In the genomic region with DNA sequence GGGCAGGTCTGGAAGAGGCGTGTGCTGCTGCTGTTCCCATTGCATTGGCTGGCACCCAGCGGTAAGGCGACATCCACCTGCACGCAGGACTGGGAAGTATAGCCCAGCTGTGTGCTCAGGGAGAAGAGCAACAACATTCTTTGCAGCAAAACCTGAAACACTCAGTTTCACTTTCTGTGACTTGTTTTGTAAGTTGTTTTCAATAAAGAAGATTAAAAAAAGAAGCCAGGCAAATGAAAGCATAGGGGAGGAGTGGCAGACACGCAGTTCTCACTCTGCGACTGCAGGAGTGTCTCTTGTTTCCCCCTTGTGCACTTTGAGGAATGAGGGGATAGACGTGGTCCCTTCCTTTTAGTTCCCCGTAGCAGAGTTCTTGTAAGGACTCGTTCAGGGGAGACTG, we compare ENCODE assay signal across 8 cellular contexts. TPM values are rescaled to one million over a fixed set of nuclear protein-coding genes. Genes with fewer than 3 reads are reported as not detected.
A peak's percentile ranks its signal among the peaks of the same experiment; 100 is the strongest.
DNase-seq lines count a peak whose midpoint lies in the region; ATAC-seq, FAIRE-seq and TF ChIP-seq lines count a peak whose summit lies in the region.

No MANE protein-coding gene starts in this region.

- DNase-seq in GM18507 (ENCODE audit: extremely low spot score, insufficient read length, low read depth) (no peak), germinal center (ENCODE audit: low spot score) (peak; percentile 53), H7 (no peak), PC-9 (no peak), NCI-H2081 (lab: John Stamatoyannopoulos, UW) (no peak)

- H2AFZ ChIP-seq in PC-9: no peak overlapping the region

- H3K4me1 ChIP-seq in PC-9 (replicated peaks; ENCODE audit: insufficient read depth): peaks cover 6% of the 10 kb centered on the region

- no peak for TF ChIP-seq CTCF in PC-9 (conservative IDR thresholded peaks at IDR 0.05)

- peaks cover 11% of the 10 kb centered on the region for H3K36me3 ChIP-seq in H7 (replicated peaks; ENCODE audit: control insufficient read depth, insufficient read depth, low read length)
- no peaks in the 10 kb centered on the region for H3K36me3 ChIP-seq in PC-9 (ENCODE audit: low read depth)

- peak; percentile 54 for FAIRE-seq in GM18507 (lab: Jason Lieb, UNC)

- H3K4me2 ChIP-seq in PC-9: no peak overlapping the region

- no peak overlapping the region for H3K27ac ChIP-seq in PC-9

- POLR2A ChIA-PET in PC-9 (lab: Charles Lee; ENCODE audit: unreplicated experiment): no interaction called here

- H3K9me3 ChIP-seq in PC-9 (ENCODE audit: insufficient read depth, low read depth): no peaks in the 10 kb centered on the region

- H4K20me1 ChIP-seq in PC-9 (ENCODE audit: insufficient read depth): no peaks in the 10 kb centered on the region

- H3K79me2 ChIP-seq in PC-9 (ENCODE audit: low read depth): peaks cover 27% of the 10 kb centered on the region

- ATAC-seq in GM19467 (IDR thresholded peaks at IDR 0.05; ENCODE audit: unreplicated experiment) (peak; percentile 53), HG03175 (IDR thresholded peaks at IDR 0.05; ENCODE audit: unreplicated experiment) (peak; percentile 62), HG03469 (IDR thresholded peaks at IDR 0.05; ENCODE audit: unreplicated experiment) (no peak)

- CTCF ChIA-PET in PC-9 (lab: Charles Lee): no interaction called here

- H3F3A ChIP-seq in PC-9 (ENCODE audit: insufficient read depth, low read depth): no peaks in the 10 kb centered on the region

- intact Hi-C loops in PC-9 (cut with micrococcal nuclease; ENCODE audit: unreplicated experiment): no loop called here

- no peaks in the 10 kb centered on the region for H3K9me2 ChIP-seq in PC-9 (ENCODE audit: insufficient read depth)

- no TSS peak for BruUV-seq in PC-9 (replicated peaks; lab: Mats Ljungman, UMichigan)

- H3K4me3 ChIP-seq in H7 (ENCODE audit: insufficient read depth, low read depth, low read length) (no peak overlapping the region), PC-9 (no peak overlapping the region)

- H3K27me3 ChIP-seq in H7 (ENCODE audit: control insufficient read depth, insufficient read depth, low read length): no peaks in the 10 kb centered on the region
- H3K27me3 ChIP-seq in PC-9 (ENCODE audit: insufficient read depth, low read depth): no peaks in the 10 kb centered on the region

RNA-seq across cellular contexts. Expression of gene FBH1, which starts 5.8 kb away (rescaled TPM):
- total RNA-seq in H7 (2014; rRNA removed; shearing (Covaris generic)): 72.1 and 78.0 TPM in 2 replicates
- 68.0 and 90.9 TPM in 2 replicates for total RNA-seq in PC-9 (2021)

RNA-seq across cellular contexts. Expression of gene ANKRD16, which starts 6.1 kb away (rescaled TPM):
- total RNA-seq in H7 (2014; rRNA removed; shearing (Covaris generic)): 11.1 and 13.2 TPM in 2 replicates
- 9.8 and 12.2 TPM in 2 replicates for total RNA-seq in PC-9 (2021)
